Comparison of ENCODE assay signal across 13 cellular contexts in genomic region chr10:11097686-11098085, GRCh38.
DNase-seq lines count a peak whose midpoint lies in the region; ATAC-seq and TF ChIP-seq lines count a peak whose summit lies in the region.
"Had no signal": no experiment of that assay in that cellular context is flagged by ENCODE, and none has a peak within 500 bp of the region (broad histone marks: within the 10 kb centered on the region; RNA-seq: fewer than 3 reads in every experiment).

No MANE protein-coding gene starts in this region.

- no peaks in the 10 kb centered on the region for H3K36me3 ChIP-seq in Caco-2 (ENCODE audit: control insufficient read depth, insufficient read depth, low read length)
- H3K36me3 ChIP-seq: BLaER1, gastrocnemius medialis had no signal

- H3K4me3 ChIP-seq in Caco-2 (ENCODE audit: low read depth, low read length) = no peak overlapping the region
- H3K4me3 ChIP-seq: BLaER1, gastrocnemius medialis had no signal

- TF ChIP-seq CTCF in GM10248 (IDR thresholded peaks at IDR 0.05; ENCODE audit: control extremely low read depth, extremely low read depth, low read depth, missing control alignments) = no peak
- no peak for TF ChIP-seq CTCF in Caco-2 (IDR thresholded peaks at IDR 0.05; ENCODE audit: insufficient read depth in 1 of 2, low read depth in 1 of 2, low read length in 1 of 2, severe bottlenecking in 1 of 2, unreplicated experiment in 1 of 2)

- CTCF ChIA-PET in GM10248 (lab: Yijun Ruan, JAX) (interaction anchor here (1.0 to 1.9 kb wide), 5 partner anchors 12 to 175 kb away, joined by 3 to 8 read pairs (median 3); no protein-coding TSS in a partner anchor), Caco-2 (lab: Charles Lee) (no interaction called here)

- DNase-seq in GM10248 (ENCODE audit: extremely low spot score) = peak; percentile 18
- no peak for DNase-seq in LoVo (ENCODE audit: low spot score)
- DNase-seq in NOMO-1 (lab: John Stamatoyannopoulos, UW; ENCODE audit: unreplicated experiment in 2 of 2) = no peak
- DNase-seq in Caco-2 = no peak
- DNase-seq in stimulated activated CD4-positive, alpha-beta T cell treated with anti-CD3 and anti-CD28 coated beads, Interleukin-4, amount 100 ng/mL, for 1 hour = no peak
- DNase-seq: effector memory CD8-positive, alpha-beta T cell; gastrocnemius medialis; NCI-H82; SHP77 treated with DMSO at 0.1 percent for 48 hours had no signal

- no peaks in the 10 kb centered on the region for H3K36me3 Mint-ChIP-seq in Caco-2 (ENCODE audit: insufficient read depth, unreplicated experiment)

- POLR2A ChIA-PET in GM10248 (lab: Yijun Ruan, JAX) (no interaction called here), Caco-2 (lab: Charles Lee) (no interaction called here)

- H3K27ac Mint-ChIP-seq in Caco-2 (ENCODE audit: unreplicated experiment) = no peak overlapping the region
- H3K27ac Mint-ChIP-seq: effector memory CD8-positive, alpha-beta T cell had no signal

- intact Hi-C loops in Caco-2 (cut with micrococcal nuclease; ENCODE audit: unreplicated experiment) = no loop called here

- H3K9me3 ChIP-seq in Caco-2 = no peaks in the 10 kb centered on the region
- H3K9me3 ChIP-seq: BLaER1, gastrocnemius medialis had no signal

- no peak overlapping the region for H3K4me3 Mint-ChIP-seq in Caco-2 (ENCODE audit: unreplicated experiment)
- H3K4me3 Mint-ChIP-seq: effector memory CD8-positive, alpha-beta T cell had no signal

- BruUV-seq in Caco-2 (replicated peaks; lab: Mats Ljungman, UMichigan) = no TSS peak

- no peaks in the 10 kb centered on the region for H3K4me1 Mint-ChIP-seq in Caco-2 (ENCODE audit: low read depth, unreplicated experiment)

- H3K4me1 ChIP-seq in Caco-2 = no peaks in the 10 kb centered on the region
- H3K4me1 ChIP-seq: BLaER1 had no signal

- ATAC-seq in GM18858 (IDR thresholded peaks at IDR 0.05; ENCODE audit: unreplicated experiment) = peak; percentile 64
- peak; percentile 54 for ATAC-seq in GM21737 (IDR thresholded peaks at IDR 0.05; ENCODE audit: unreplicated experiment)
- ATAC-seq in HG03378 (IDR thresholded peaks at IDR 0.05; ENCODE audit: unreplicated experiment) = peak; percentile 70
- ATAC-seq: effector memory CD8-positive, alpha-beta T cell; gastrocnemius medialis had no signal

- H3K9me3 Mint-ChIP-seq in Caco-2 (ENCODE audit: unreplicated experiment) = no peaks in the 10 kb centered on the region
- H3K9me3 Mint-ChIP-seq: effector memory CD8-positive, alpha-beta T cell had no signal

- H3K27me3 Mint-ChIP-seq in Caco-2 (ENCODE audit: insufficient read depth, unreplicated experiment) = peaks cover 26% of the 10 kb centered on the region

- H3K27me3 ChIP-seq in Caco-2 (replicated peaks; ENCODE audit: control insufficient read depth, insufficient read depth, low read length) = no peaks in the 10 kb centered on the region
- H3K27me3 ChIP-seq: BLaER1, gastrocnemius medialis had no signal
